16 cellular contexts compared by ENCODE assay signal in genomic region chr1:204401747-204402146, GRCh38. TPM values are rescaled to one million over a fixed set of nuclear protein-coding genes. Genes with fewer than 3 reads are reported as not detected.
DNase-seq lines count a peak whose midpoint lies in the region; ATAC-seq and TF ChIP-seq lines count a peak whose summit lies in the region.
"Had no signal": no experiment of that assay in that cellular context is flagged by ENCODE, and none has a peak within 500 bp of the region (broad histone marks: within the 10 kb centered on the region; RNA-seq: fewer than 3 reads in every experiment).

No MANE protein-coding gene starts in this region.

- H3K4me1 ChIP-seq in CD4-positive, alpha-beta memory T cell (ENCODE audit: insufficient read depth, low read length), result peaks cover 33% of the 10 kb centered on the region
- H3K4me1 ChIP-seq in gastroesophageal sphincter, result peaks cover 5 to 40% (median 10%) of the 10 kb centered on the region in 3 donors
- H3K4me1 ChIP-seq: Caco-2 had no signal

- no peaks in the 10 kb centered on the region for H3K9me3 ChIP-seq in CD4-positive, alpha-beta memory T cell (ENCODE audit: control insufficient read depth in 1 of 2, low read length in 2 of 2)
- H3K9me3 ChIP-seq in gastroesophageal sphincter, result no peaks in the 10 kb centered on the region
- H3K9me3 ChIP-seq: Caco-2 had no signal

- no peak overlapping the region for H3K4me3 Mint-ChIP-seq in activated naive CD4-positive, alpha-beta T cell treated with anti-CD3 and anti-CD28 coated beads for 36 hours
- H3K4me3 Mint-ChIP-seq in CD4-positive, alpha-beta memory T cell, result no peak overlapping the region
- no peak overlapping the region for H3K4me3 Mint-ChIP-seq in effector memory CD8-positive, alpha-beta T cell
- H3K4me3 Mint-ChIP-seq in progenitor cell of endocrine pancreas (ENCODE audit: low read depth), result no peak overlapping the region

- peaks cover 35% of the 10 kb centered on the region for H3K36me3 Mint-ChIP-seq in activated naive CD4-positive, alpha-beta T cell treated with anti-CD3 and anti-CD28 coated beads for 36 hours (ENCODE audit: low read depth)
- peaks cover 35 to 74% of the 10 kb centered on the region in 2 donors for H3K36me3 Mint-ChIP-seq in CD4-positive, alpha-beta memory T cell
- H3K36me3 Mint-ChIP-seq in effector memory CD8-positive, alpha-beta T cell (ENCODE audit: insufficient read depth), result peaks cover 89% of the 10 kb centered on the region
- H3K36me3 Mint-ChIP-seq in progenitor cell of endocrine pancreas (ENCODE audit: insufficient read depth), result peaks cover 14% of the 10 kb centered on the region

- no peak for DNase-seq in activated naive CD4-positive, alpha-beta T cell treated with anti-CD3 and anti-CD28 coated beads for 36 hours
- DNase-seq in activated naive CD4-positive, alpha-beta T cell treated with Interleukin-2 at 50 U/mL for 16 hours, result no peak
- no peak for DNase-seq in CD4-positive, alpha-beta memory T cell
- DNase-seq in effector memory CD8-positive, alpha-beta T cell, result no peak
- DNase-seq in progenitor cell of endocrine pancreas (ENCODE audit: low spot score, unreplicated experiment), result no peak
- no peak for DNase-seq in NCI-H446 treated with DMSO at 0.1 percent for 48 hours (lab: John Stamatoyannopoulos, UW)
- DNase-seq: AML-193, Caco-2, NCI-H1092 treated with DMSO at 0.1 percent for 48 hours, NCI-H146, NCI-H510A treated with DMSO at 0.1 percent for 48 hours, NCI-H774, OCI-M1, Right ventricle myocardium superior had no signal

- H3K36me3 ChIP-seq in CD4-positive, alpha-beta memory T cell (ENCODE audit: insufficient read depth, low read length), result peaks cover 47% of the 10 kb centered on the region
- peaks cover 5 to 73% of the 10 kb centered on the region in 2 donors for H3K36me3 ChIP-seq in gastroesophageal sphincter

- H3K9me3 Mint-ChIP-seq in activated naive CD4-positive, alpha-beta T cell treated with anti-CD3 and anti-CD28 coated beads for 36 hours, result no peaks in the 10 kb centered on the region
- H3K9me3 Mint-ChIP-seq in CD4-positive, alpha-beta memory T cell, result no peaks in the 10 kb centered on the region
- H3K9me3 Mint-ChIP-seq in effector memory CD8-positive, alpha-beta T cell, result no peaks in the 10 kb centered on the region
- no peaks in the 10 kb centered on the region for H3K9me3 Mint-ChIP-seq in progenitor cell of endocrine pancreas (ENCODE audit: low read depth)

- intact Hi-C loops in activated naive CD4-positive, alpha-beta T cell treated with anti-CD3 and anti-CD28 coated beads for 36 hours (cut with micrococcal nuclease), result no loop called here
- intact Hi-C loops in CD4-positive, alpha-beta memory T cell (cut with micrococcal nuclease), result no loop called here

- H3K27ac ChIP-seq in CD4-positive, alpha-beta memory T cell (ENCODE audit: low read depth, low read length), result no peak overlapping the region
- no peak overlapping the region for H3K27ac ChIP-seq in gastroesophageal sphincter
- H3K27ac ChIP-seq: C4-2B had no signal

- no peak for ATAC-seq in effector memory CD8-positive, alpha-beta T cell (replicated peaks)
- ATAC-seq in gastroesophageal sphincter, result no peak

- H3K4me1 Mint-ChIP-seq in activated naive CD4-positive, alpha-beta T cell treated with anti-CD3 and anti-CD28 coated beads for 36 hours (ENCODE audit: low read depth), result peaks cover 33% of the 10 kb centered on the region
- H3K4me1 Mint-ChIP-seq in CD4-positive, alpha-beta memory T cell, result peaks cover 16 to 40% (median 24%) of the 10 kb centered on the region in 4 donors
- H3K4me1 Mint-ChIP-seq in effector memory CD8-positive, alpha-beta T cell (ENCODE audit: low read depth in 2 of 2), result peaks cover 8 to 31% of the 10 kb centered on the region in 2 donors
- H3K4me1 Mint-ChIP-seq in progenitor cell of endocrine pancreas (ENCODE audit: low read depth), result peaks cover 12% of the 10 kb centered on the region

- H3K27ac Mint-ChIP-seq in activated naive CD4-positive, alpha-beta T cell treated with anti-CD3 and anti-CD28 coated beads for 36 hours, result peak overlapping the region; percentile 77
- peak overlapping the region in 4 of 7 donors; percentile 35 to 80 (median 61) for H3K27ac Mint-ChIP-seq in CD4-positive, alpha-beta memory T cell
- H3K27ac Mint-ChIP-seq in effector memory CD8-positive, alpha-beta T cell, result peak overlapping the region; percentile 44 to 79
- peak overlapping the region; percentile 5 for H3K27ac Mint-ChIP-seq in progenitor cell of endocrine pancreas

- TF ChIP-seq CTCF in progenitor cell of endocrine pancreas (IDR thresholded peaks at IDR 0.05; ENCODE audit: unreplicated experiment) (no peak), gastroesophageal sphincter (IDR thresholded peaks at IDR 0.05) (no peak)

- H3K4me3 ChIP-seq in CD4-positive, alpha-beta memory T cell (ENCODE audit: low read length in 2 of 2), result no peak overlapping the region
- H3K4me3 ChIP-seq in gastroesophageal sphincter, result no peak overlapping the region

- no peak for TF ChIP-seq POLR2A in gastroesophageal sphincter (IDR thresholded peaks at IDR 0.05)

- no peaks in the 10 kb centered on the region for H3K27me3 ChIP-seq in CD4-positive, alpha-beta memory T cell (ENCODE audit: insufficient read depth, low read length)
- H3K27me3 ChIP-seq in gastroesophageal sphincter, result no peaks in the 10 kb centered on the region

- 75 to 84% methylated on average over 3 to 4 of the region's 4 CpGs for WGBS in gastroesophageal sphincter (ENCODE audit: low coverage in 1 of 2), 2 donors

- CTCF ChIA-PET in activated naive CD4-positive, alpha-beta T cell treated with anti-CD3 and anti-CD28 coated beads for 36 hours (lab: Charles Lee), result interaction anchor here (0.6 to 1.1 kb wide), 3 partner anchors 8 to 239 kb away, joined by 3 read pairs; no protein-coding TSS in a partner anchor
- CTCF ChIA-PET in CD4-positive, alpha-beta memory T cell (lab: Charles Lee; ENCODE audit: partially characterized antibody), result interaction anchor here (0.9 to 5.1 kb wide), 2 partner anchors 22 to 104 kb away, joined by 3 to 59 read pairs; no protein-coding TSS in a partner anchor

- POLR2A ChIA-PET in CD4-positive, alpha-beta memory T cell (lab: Charles Lee; ENCODE audit: partially characterized antibody), result interaction anchor here (1.1 to 1.9 kb wide), 2 partner anchors 9 to 111 kb away, joined by 3 to 8 read pairs; no protein-coding TSS in a partner anchor

- no peaks in the 10 kb centered on the region for H3K27me3 Mint-ChIP-seq in activated naive CD4-positive, alpha-beta T cell treated with anti-CD3 and anti-CD28 coated beads for 36 hours (ENCODE audit: low read depth)
- H3K27me3 Mint-ChIP-seq in CD4-positive, alpha-beta memory T cell, result no peaks in the 10 kb centered on the region
- no peaks in the 10 kb centered on the region for H3K27me3 Mint-ChIP-seq in effector memory CD8-positive, alpha-beta T cell
- H3K27me3 Mint-ChIP-seq in progenitor cell of endocrine pancreas, result no peaks in the 10 kb centered on the region

- no peak for TF ChIP-seq EP300 in gastroesophageal sphincter (IDR thresholded peaks at IDR 0.05)

RNA-seq across cellular contexts. Expression of gene PPP1R15B, which starts 9.9 kb away (rescaled TPM):
- total RNA-seq in activated naive CD4-positive, alpha-beta T cell treated with anti-CD3 and anti-CD28 coated beads for 36 hours, result 10 to 100 TPM; 63.7 to 65.6 TPM
- total RNA-seq in CD4-positive, alpha-beta memory T cell, result 10 to 100 TPM; 78.0 to 81.1 TPM
- 10 to 100 TPM; 17.9 to 20.4 TPM for polyA plus RNA-seq in CD4-positive, alpha-beta memory T cell
- total RNA-seq in progenitor cell of endocrine pancreas (42.6 and 43.3 TPM in 2 replicates), gastroesophageal sphincter (10 to 100 TPM; 44.4 to 53.2 (median 50.9) TPM)

RNA-seq across cellular contexts. Expression of gene PLEKHA6, which starts 42.0 kb away (rescaled TPM):
- total RNA-seq in activated naive CD4-positive, alpha-beta T cell treated with anti-CD3 and anti-CD28 coated beads for 36 hours, result under 1 TPM; 0.17 to 0.52 TPM
- total RNA-seq in CD4-positive, alpha-beta memory T cell, result under 1 TPM; 0.52 to 0.89 TPM
- under 1 TPM in 1 of 2 donors, not detected in 1; 0.15 TPM for polyA plus RNA-seq in CD4-positive, alpha-beta memory T cell
- total RNA-seq in progenitor cell of endocrine pancreas, result 66.9 and 71.5 TPM in 2 replicates
- 10 to 100 TPM in 2 of 4 donors, 1 to 10 TPM in 2; 8.7 to 17.8 (median 11.4) TPM for total RNA-seq in gastroesophageal sphincter

Comparison
In these comparisons a context has a peak if more than half of its experiments do, and no peak if none do; other contexts are left out.
1. H3K27ac Mint-ChIP-seq: peak in every context shown above with its lines; median percentile 77 in activated naive CD4-positive, alpha-beta T cell treated with anti-CD3 and anti-CD28 coated beads for 36 hours; 62 in effector memory CD8-positive, alpha-beta T cell; 61 in CD4-positive, alpha-beta memory T cell; 5 in progenitor cell of endocrine pancreas.
2. RNA of gene PLEKHA6, which starts 42.0 kb away (total RNA-seq): 66.9 to 71.5 TPM in progenitor cell of endocrine pancreas and 8.7 to 17.8 TPM in gastroesophageal sphincter; 0.52 to 0.89 TPM in CD4-positive, alpha-beta memory T cell and 0.17 to 0.52 TPM in activated naive CD4-positive, alpha-beta T cell treated with anti-CD3 and anti-CD28 coated beads for 36 hours; every median in the first group is over 4 times any median in the second.